In the genomic region with DNA sequence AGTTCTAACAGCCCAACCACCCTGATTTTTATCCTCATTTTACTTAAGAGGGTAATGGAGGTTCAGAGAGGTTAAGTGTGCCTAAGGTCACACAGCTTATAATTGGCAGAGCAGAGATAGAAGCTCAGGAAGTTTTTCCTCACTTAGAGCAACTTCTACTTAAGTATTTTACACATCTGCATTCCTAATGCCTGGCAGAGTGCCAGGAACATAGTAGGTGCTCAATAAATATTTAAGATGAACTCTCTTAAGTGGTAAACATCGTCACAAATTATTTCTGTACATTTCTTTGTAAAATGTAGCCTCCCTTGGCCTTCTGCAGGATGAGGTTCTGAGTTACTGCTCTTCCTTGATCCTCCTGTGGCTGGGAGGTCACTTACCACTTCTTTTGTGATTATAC, we compare ENCODE assay signal across 1 cellular context.
TF ChIP-seq lines count a peak whose summit lies in the region.

No MANE protein-coding gene starts in this region.

TF ChIP-seq in HepG2, 621 proteins besides CTCF, POLR2A, EP300 and RAD21:
- TF ChIP-seq SSRP1 (CRISPR knock-in tag; IDR thresholded peaks at IDR 0.05) (0 out of 2 replicates have a peak, but pooled peaks have one; percentile 36), HDAC6 (IDR thresholded peaks at IDR 0.05; ENCODE audit: low read depth, low read length) (no peak), PLRG1 (conservative IDR thresholded peaks at IDR 0.05) (no peak), ZNF768 (CRISPR knock-in tag; IDR thresholded peaks at IDR 0.05) (peak; percentile 75; the same call in 1 of the 2 replicates), ZMYM3 (CRISPR knock-in tag; IDR thresholded peaks at IDR 0.05) (0 out of 2 replicates have a peak, but pooled peaks have one; percentile 43), ZKSCAN1 (IDR thresholded peaks at IDR 0.05; ENCODE audit: low read length) (peak; percentile 69; the same call in 1 of the 2 replicates)
